Comparison of ENCODE assay signal across 4 cellular contexts in the genomic region with DNA sequence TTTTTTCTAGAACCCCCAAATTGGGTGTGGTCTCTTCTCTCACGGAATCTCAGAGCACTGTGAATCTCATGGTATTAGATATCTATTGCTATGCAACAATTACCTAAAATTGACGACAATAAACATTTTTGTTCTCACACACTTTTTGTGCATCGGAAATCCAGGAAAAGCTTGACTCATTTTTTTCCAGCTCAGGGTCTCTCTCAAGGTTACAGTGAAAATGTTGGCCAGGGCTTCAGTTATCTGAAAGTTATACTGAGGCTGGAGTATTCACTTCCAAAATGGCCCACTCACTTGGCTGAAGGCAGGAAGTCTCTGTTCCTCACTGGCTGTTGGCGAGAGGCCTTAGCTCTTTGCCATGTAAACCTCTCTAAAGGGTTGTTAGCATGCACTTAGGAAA.
A peak's percentile ranks its signal among the peaks of the same experiment; 100 is the strongest.
TF ChIP-seq lines count a peak whose summit lies in the region.

No MANE protein-coding gene starts in this region.

TF ChIP-seq in GM23338, 12 proteins besides CTCF, POLR2A, EP300 and RAD21 (continues in another document):
- TF ChIP-seq, protein P1, sequence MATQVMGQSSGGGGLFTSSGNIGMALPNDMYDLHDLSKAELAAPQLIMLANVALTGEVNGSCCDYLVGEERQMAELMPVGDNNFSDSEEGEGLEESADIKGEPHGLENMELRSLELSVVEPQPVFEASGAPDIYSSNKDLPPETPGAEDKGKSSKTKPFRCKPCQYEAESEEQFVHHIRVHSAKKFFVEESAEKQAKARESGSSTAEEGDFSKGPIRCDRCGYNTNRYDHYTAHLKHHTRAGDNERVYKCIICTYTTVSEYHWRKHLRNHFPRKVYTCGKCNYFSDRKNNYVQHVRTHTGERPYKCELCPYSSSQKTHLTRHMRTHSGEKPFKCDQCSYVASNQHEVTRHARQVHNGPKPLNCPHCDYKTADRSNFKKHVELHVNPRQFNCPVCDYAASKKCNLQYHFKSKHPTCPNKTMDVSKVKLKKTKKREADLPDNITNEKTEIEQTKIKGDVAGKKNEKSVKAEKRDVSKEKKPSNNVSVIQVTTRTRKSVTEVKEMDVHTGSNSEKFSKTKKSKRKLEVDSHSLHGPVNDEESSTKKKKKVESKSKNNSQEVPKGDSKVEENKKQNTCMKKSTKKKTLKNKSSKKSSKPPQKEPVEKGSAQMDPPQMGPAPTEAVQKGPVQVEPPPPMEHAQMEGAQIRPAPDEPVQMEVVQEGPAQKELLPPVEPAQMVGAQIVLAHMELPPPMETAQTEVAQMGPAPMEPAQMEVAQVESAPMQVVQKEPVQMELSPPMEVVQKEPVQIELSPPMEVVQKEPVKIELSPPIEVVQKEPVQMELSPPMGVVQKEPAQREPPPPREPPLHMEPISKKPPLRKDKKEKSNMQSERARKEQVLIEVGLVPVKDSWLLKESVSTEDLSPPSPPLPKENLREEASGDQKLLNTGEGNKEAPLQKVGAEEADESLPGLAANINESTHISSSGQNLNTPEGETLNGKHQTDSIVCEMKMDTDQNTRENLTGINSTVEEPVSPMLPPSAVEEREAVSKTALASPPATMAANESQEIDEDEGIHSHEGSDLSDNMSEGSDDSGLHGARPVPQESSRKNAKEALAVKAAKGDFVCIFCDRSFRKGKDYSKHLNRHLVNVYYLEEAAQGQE (IDR thresholded peaks at IDR 0.05; ENCODE audit: unreplicated experiment): no peak
- TF ChIP-seq ZNF331 (CRISPR knock-in tag; IDR thresholded peaks at IDR 0.05; ENCODE audit: low read depth) (no peak), NANOG (IDR thresholded peaks at IDR 0.05; ENCODE audit: borderline replicate concordance) (no peak), ZNF114 (CRISPR knock-in tag; IDR thresholded peaks at IDR 0.05) (no peak), STAT1 (IDR thresholded peaks at IDR 0.05; ENCODE audit: unreplicated experiment) (no peak)

TF ChIP-seq in WTC11, 78 proteins besides CTCF, POLR2A, EP300 and RAD21:
- TF ChIP-seq ETV6 (CRISPR knock-in tag; IDR thresholded peaks at IDR 0.05) (no peak), ZBTB21 (CRISPR knock-in tag; IDR thresholded peaks at IDR 0.05; ENCODE audit: borderline replicate concordance) (no peak)

TF ChIP-seq in endothelial cell of umbilical vein, 7 proteins besides CTCF, POLR2A, EP300 and RAD21:
- TF ChIP-seq GATA2 (IDR thresholded peaks at IDR 0.05; ENCODE audit: insufficient read depth, insufficient read length, low read depth, low read length): no peak
- TF ChIP-seq FOS (IDR thresholded peaks at IDR 0.05; ENCODE audit: borderline replicate concordance, insufficient read depth, low read length): peak; percentile 14

TF ChIP-seq in SK-N-SH treated with all-trans-retinoic acid at 6 μM for 48 hours, 23 proteins besides CTCF, POLR2A, EP300 and RAD21:
- TF ChIP-seq ESRRG (CRISPR knock-in tag; IDR thresholded peaks at IDR 0.05): no peak
- no peak for TF ChIP-seq SNAI2 (CRISPR knock-in tag; IDR thresholded peaks at IDR 0.05)
- TF ChIP-seq CSDC2 (CRISPR knock-in tag; IDR thresholded peaks at IDR 0.05): no peak
- no peak for TF ChIP-seq ZFP3 (CRISPR knock-in tag; IDR thresholded peaks at IDR 0.05)
- TF ChIP-seq TOX (CRISPR knock-in tag; IDR thresholded peaks at IDR 0.05; ENCODE audit: borderline replicate concordance): no peak
- TF ChIP-seq ZNF565 (CRISPR knock-in tag; conservative IDR thresholded peaks at IDR 0.05; ENCODE audit: low read depth): no peak
- TF ChIP-seq ZC3H10 (CRISPR knock-in tag; IDR thresholded peaks at IDR 0.05): no peak
- TF ChIP-seq, protein P2, sequence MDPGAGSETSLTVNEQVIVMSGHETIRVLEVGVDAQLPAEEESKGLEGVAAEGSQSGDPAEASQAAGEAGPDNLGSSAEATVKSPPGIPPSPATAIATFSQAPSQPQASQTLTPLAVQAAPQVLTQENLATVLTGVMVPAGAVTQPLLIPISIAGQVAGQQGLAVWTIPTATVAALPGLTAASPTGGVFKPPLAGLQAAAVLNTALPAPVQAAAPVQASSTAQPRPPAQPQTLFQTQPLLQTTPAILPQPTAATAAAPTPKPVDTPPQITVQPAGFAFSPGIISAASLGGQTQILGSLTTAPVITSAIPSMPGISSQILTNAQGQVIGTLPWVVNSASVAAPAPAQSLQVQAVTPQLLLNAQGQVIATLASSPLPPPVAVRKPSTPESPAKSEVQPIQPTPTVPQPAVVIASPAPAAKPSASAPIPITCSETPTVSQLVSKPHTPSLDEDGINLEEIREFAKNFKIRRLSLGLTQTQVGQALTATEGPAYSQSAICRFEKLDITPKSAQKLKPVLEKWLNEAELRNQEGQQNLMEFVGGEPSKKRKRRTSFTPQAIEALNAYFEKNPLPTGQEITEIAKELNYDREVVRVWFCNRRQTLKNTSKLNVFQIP (CRISPR knock-in tag; IDR thresholded peaks at IDR 0.05; ENCODE audit: borderline replicate concordance, low read depth): no peak
- no peak for TF ChIP-seq TSHZ2 (CRISPR knock-in tag; IDR thresholded peaks at IDR 0.05)
- no peak for TF ChIP-seq CREB5 (CRISPR knock-in tag; IDR thresholded peaks at IDR 0.05; ENCODE audit: low read depth)
- no peak for TF ChIP-seq BACH2 (CRISPR knock-in tag; IDR thresholded peaks at IDR 0.05; ENCODE audit: borderline replicate concordance)
- no peak for TF ChIP-seq ZNF8 (CRISPR knock-in tag; IDR thresholded peaks at IDR 0.05)
- no peak for TF ChIP-seq OSR1 (CRISPR knock-in tag; IDR thresholded peaks at IDR 0.05)
- no peak for TF ChIP-seq GLIS3 (CRISPR knock-in tag; IDR thresholded peaks at IDR 0.05)
- no peak for TF ChIP-seq ISL1 (CRISPR knock-in tag; IDR thresholded peaks at IDR 0.05)
- no peak for TF ChIP-seq ARNTL (CRISPR knock-in tag; IDR thresholded peaks at IDR 0.05; ENCODE audit: borderline replicate concordance, low read depth)
- TF ChIP-seq ZNF70 (CRISPR knock-in tag; IDR thresholded peaks at IDR 0.05): no peak
- TF ChIP-seq CSRNP3 (CRISPR knock-in tag; IDR thresholded peaks at IDR 0.05): no peak
